Comparison of ENCODE assay signal across 15 cellular contexts in genomic region chr3:141782386-141782932, GRCh38. TPM values are rescaled to one million over a fixed set of nuclear protein-coding genes. Genes with fewer than 3 reads are reported as not detected.
A peak's percentile ranks its signal among the peaks of the same experiment; 100 is the strongest.
DNase-seq lines count a peak whose midpoint lies in the region; ATAC-seq and TF ChIP-seq lines count a peak whose summit lies in the region.
"Had no signal": no experiment of that assay in that cellular context is flagged by ENCODE, and none has a peak within 500 bp of the region (broad histone marks: within the 10 kb centered on the region; RNA-seq: fewer than 3 reads in every experiment).

No MANE protein-coding gene starts in this region.

- peak; percentile 14 for DNase-seq in DMS53 (lab: John Stamatoyannopoulos, UW)
- no peak for DNase-seq in DMS53 treated with DMSO at 0.1 percent for 48 hours (lab: John Stamatoyannopoulos, UW; ENCODE audit: unreplicated experiment)
- DNase-seq in NCI-H226, result peak; percentile 12
- peak; percentile 21 for DNase-seq in choroid plexus epithelial cell (ENCODE audit: low read depth)
- DNase-seq in mucosa of descending colon, result peak in 1 of 3 donors; percentile 25
- no peak for DNase-seq in effector CD8-positive, alpha-beta T cell (lab: John Stamatoyannopoulos, UW)
- DNase-seq in GM23248, result no peak
- DNase-seq: activated T-cell treated with anti-CD3 and anti-CD28 coated beads, Interleukin-2, amount 50 U/mL, for 1 hour; Caco-2; NCI-H1092; SHP77 treated with DMSO at 0.1 percent for 48 hours had no signal

- peak; percentile 28 for TF ChIP-seq CTCF in choroid plexus epithelial cell (conservative IDR thresholded peaks at IDR 0.05; ENCODE audit: low read depth, low read length)
- TF ChIP-seq CTCF in mucosa of descending colon (IDR thresholded peaks at IDR 0.05), result no peak

- no peaks in the 10 kb centered on the region for H3K9me2 ChIP-seq in GM23248 (ENCODE audit: insufficient read depth)

- H3K9ac ChIP-seq in GM23248, result no peak overlapping the region

- H3K27ac ChIP-seq in GM23248, result no peak overlapping the region
- H3K27ac ChIP-seq: 22Rv1, thoracic aorta had no signal

- H3K27me3 ChIP-seq in GM23248 (replicated peaks; ENCODE audit: insufficient read depth), result no peaks in the 10 kb centered on the region

- H2AFZ ChIP-seq in GM23248, result no peak overlapping the region

- no peaks in the 10 kb centered on the region for H3K9me3 ChIP-seq in mucosa of descending colon
- H3K9me3 ChIP-seq in GM23248 (ENCODE audit: low read depth), result no peaks in the 10 kb centered on the region
- H3K9me3 ChIP-seq: Caco-2, thoracic aorta had no signal

- intact Hi-C loops in mucosa of descending colon (cut with DNase I, micrococcal nuclease), result no loop called here

- H3K4me1 ChIP-seq in mucosa of descending colon (ENCODE audit: low read depth), result no peaks in the 10 kb centered on the region
- no peaks in the 10 kb centered on the region for H3K4me1 ChIP-seq in GM23248 (ENCODE audit: insufficient read depth)
- H3K4me1 ChIP-seq: Caco-2 had no signal

- no peaks in the 10 kb centered on the region for H3K79me2 ChIP-seq in GM23248 (ENCODE audit: insufficient read depth)

- WGBS in GM23248 (ENCODE audit: low coverage in 1 of 2, low lambda C conversion rate in 2 of 2, missing lambda C conversion rate in 2 of 2), 2 experiments, result 24 to 39% methylated on average over 4 of the region's 4 CpGs

- H3K4me3 ChIP-seq in choroid plexus epithelial cell (ENCODE audit: low read depth, low read length) (no peak overlapping the region), mucosa of descending colon (no peak overlapping the region), GM23248 (no peak overlapping the region)
- H3K4me3 ChIP-seq: thoracic aorta had no signal

- no peak overlapping the region for H3K4me2 ChIP-seq in GM23248 (ENCODE audit: unreplicated experiment)

- in situ Hi-C loops in GM23248 (cut with MboI), result no loop called here

- H4K20me1 ChIP-seq in GM23248 (ENCODE audit: insufficient read depth), result no peaks in the 10 kb centered on the region

- H3F3A ChIP-seq in GM23248 (ENCODE audit: insufficient read depth), result no peaks in the 10 kb centered on the region

- ATAC-seq in mucosa of descending colon, result peak; percentile 59
- no peak for ATAC-seq in GM19455 (IDR thresholded peaks at IDR 0.05; ENCODE audit: unreplicated experiment)

- no peaks in the 10 kb centered on the region for H3K36me3 ChIP-seq in mucosa of descending colon (ENCODE audit: low read depth)
- H3K36me3 ChIP-seq in GM23248 (ENCODE audit: low read depth), result no peaks in the 10 kb centered on the region
- H3K36me3 ChIP-seq: thoracic aorta had no signal

RNA-seq across cellular contexts. Expression of gene GRK7, which starts 19.3 kb away (rescaled TPM):
- not detected for total RNA-seq in mucosa of descending colon
- not detected in 2 replicates for total RNA-seq in GM23248 (2014; rRNA removed; shearing (Covaris generic))
- polyA plus RNA-seq in GM23248 (2016; fragmentation: Nextera tagmentation; extraction: Ambion mirVana), result 0.08 TPM in 1 of 2 replicates, not detected in the other
- total RNA-seq: Caco-2, NCI-H460, thoracic aorta had no signal

RNA-seq across cellular contexts. Expression of gene RNF7, which starts 44.4 kb away (rescaled TPM):
- 100 to 1,000 TPM; 107 to 144 (median 112) TPM for total RNA-seq in mucosa of descending colon
- total RNA-seq in GM23248 (2014; rRNA removed; shearing (Covaris generic)), result 115 and 198 TPM in 2 replicates
- polyA plus RNA-seq in GM23248 (2016; fragmentation: Nextera tagmentation; extraction: Ambion mirVana), result 233 and 234 TPM in 2 replicates

Comparison
In these comparisons a context has a peak if more than half of its experiments do, and no peak if none do; other contexts are left out.
1. DNase-seq: peak in DMS53 (single experiment), NCI-H226 (single experiment) and choroid plexus epithelial cell (single experiment); none in DMS53 treated with DMSO at 0.1 percent for 48 hours (single experiment), effector CD8-positive, alpha-beta T cell (single experiment) and GM23248 (single experiment).